9 cellular contexts compared by ENCODE assay signal in the genomic region with DNA sequence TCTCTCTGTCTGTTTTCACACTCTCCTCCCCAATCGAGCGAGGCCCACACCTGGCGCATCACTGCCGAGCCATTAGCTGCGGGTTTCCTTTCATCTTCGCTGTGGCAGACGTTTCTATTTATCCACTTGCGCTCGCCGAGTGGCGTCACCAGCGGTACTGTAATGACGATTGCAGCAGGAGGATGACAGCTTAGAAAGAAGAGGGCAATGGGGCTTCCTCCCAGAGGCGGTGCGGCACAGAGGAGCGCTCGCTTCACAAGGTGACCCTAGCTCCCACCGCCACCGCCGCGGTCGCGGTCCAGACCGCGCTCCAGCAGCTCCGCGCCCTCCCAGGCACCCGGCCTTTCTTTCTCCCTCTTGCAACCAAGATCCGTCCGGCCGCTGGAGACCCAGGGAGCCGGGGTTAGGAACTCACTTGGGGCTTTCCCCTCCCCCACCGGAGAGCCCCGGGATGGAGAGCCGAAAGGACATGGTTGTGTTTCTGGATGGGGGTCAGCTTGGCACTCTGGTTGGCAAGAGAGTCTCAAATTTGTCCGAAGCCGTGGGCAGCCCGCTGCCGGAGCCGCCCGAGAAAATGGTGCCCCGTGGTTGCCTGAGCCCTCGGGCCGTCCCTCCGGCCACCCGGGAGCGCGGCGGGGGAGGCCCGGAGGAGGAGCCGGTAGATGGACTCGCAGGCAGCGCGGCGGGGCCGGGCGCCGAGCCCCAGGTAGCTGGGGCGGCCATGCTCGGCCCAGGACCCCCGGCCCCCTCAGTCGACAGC. TPM values are rescaled to one million over a fixed set of nuclear protein-coding genes. Genes with fewer than 3 reads are reported as not detected.
DNase-seq lines count a peak whose midpoint lies in the region; ATAC-seq lines count a peak whose summit lies in the region.
"Had no signal": no experiment of that assay in that cellular context is flagged by ENCODE, and none has a peak within 500 bp of the region (broad histone marks: within the 10 kb centered on the region; RNA-seq: fewer than 3 reads in every experiment).

EVX1 (plus strand) TSS at position 223 of the 760 bp plus-strand sequence; CDS start at position 452, 229 bp downstream.

- H3K27ac ChIP-seq in ectodermal cell (ENCODE audit: insufficient read depth, low read depth, low read length, poor library complexity, severe bottlenecking) = no peak within 1 kb of the TSS
- H3K27ac ChIP-seq in skeletal muscle tissue (ENCODE audit: low read depth, low read length) = no peak within 1 kb of the TSS

- DNase-seq in DMS 273 (lab: John Stamatoyannopoulos, UW; ENCODE audit: unreplicated experiment) = peak; percentile 63
- no peak for DNase-seq in DMS 273 treated with DMSO at 0.1 percent for 48 hours (lab: John Stamatoyannopoulos, UW)
- peak; percentile 91 for DNase-seq in NCI-H69 (lab: John Stamatoyannopoulos, UW)
- DNase-seq in kidney glomerular epithelial cell (lab: John Stamatoyannopoulos, UW) = no peak

- no peaks in the 10 kb centered on the region for H3K36me3 ChIP-seq in ectodermal cell (ENCODE audit: control insufficient read depth, insufficient read depth, low read length)
- no peaks in the 10 kb centered on the region for H3K36me3 ChIP-seq in skeletal muscle tissue (ENCODE audit: control insufficient read depth in 3 of 3, insufficient read depth in 3 of 3, low read length in 3 of 3)

- H3K9me3 ChIP-seq in ectodermal cell (ENCODE audit: control insufficient read depth, low read length) (no peaks in the 10 kb centered on the region), skeletal muscle tissue (ENCODE audit: control insufficient read depth in 3 of 3, low read length in 3 of 3) (no peaks in the 10 kb centered on the region)

- peak within 1 kb of the TSS; percentile 18 for H3K4me3 ChIP-seq in ectodermal cell (ENCODE audit: insufficient read depth, low read depth, low read length)
- peak within 1 kb of the TSS; percentile 23 to 59 (median 54) for H3K4me3 ChIP-seq in skeletal muscle tissue (ENCODE audit: low read length in 3 of 3)

- no peak within 1 kb of the TSS for H3K9ac ChIP-seq in skeletal muscle tissue (ENCODE audit: low read depth in 1 of 3, low read length in 3 of 3)

- peaks cover 100% of the 10 kb centered on the region for H3K27me3 ChIP-seq in ectodermal cell (ENCODE audit: control insufficient read depth, insufficient read depth, low read length, poor library complexity, severe bottlenecking)
- H3K27me3 ChIP-seq in skeletal muscle tissue (ENCODE audit: control insufficient read depth in 3 of 3, insufficient read depth in 3 of 3, low read length in 3 of 3) = peaks cover 94 to 96% (median 96%) of the 10 kb centered on the region in 3 donors

- H3K4me1 ChIP-seq in ectodermal cell (ENCODE audit: control insufficient read depth, insufficient read depth, low read length) = peaks cover 51% of the 10 kb centered on the region
- peaks cover 11 to 33% (median 21%) of the 10 kb centered on the region in 3 donors for H3K4me1 ChIP-seq in skeletal muscle tissue (ENCODE audit: control insufficient read depth in 3 of 3, insufficient read depth in 3 of 3, low read length in 3 of 3)

- no peak for ATAC-seq in HG02852 (IDR thresholded peaks at IDR 0.05; ENCODE audit: unreplicated experiment)
- ATAC-seq in HG03521 (IDR thresholded peaks at IDR 0.05; ENCODE audit: unreplicated experiment) = no peak

- WGBS in ectodermal cell, 2 experiments = 0 to 1% methylated on average over 62 of the region's 62 CpGs

RNA-seq across cellular contexts. Expression of gene EVX1, which starts in this region (rescaled TPM):
- 0.30 TPM for polyA plus RNA-seq in ectodermal cell (2013, experiment 1 of 4)
- polyA plus RNA-seq in ectodermal cell (2013, experiment 2 of 4) = 0.41 TPM
- 0.21 TPM for polyA plus RNA-seq in ectodermal cell (2013, experiment 3 of 4)
- polyA plus RNA-seq in ectodermal cell (2013, experiment 4 of 4) = 0.36 TPM
- total RNA-seq in skeletal muscle tissue = not detected
- total RNA-seq: lung microvascular endothelial cell had no signal

Comparison
In these comparisons a context has a peak if more than half of its experiments do, and no peak if none do; other contexts are left out.
1. DNase-seq: peak in DMS 273 (single experiment) and NCI-H69 (single experiment); none in DMS 273 treated with DMSO at 0.1 percent for 48 hours (single experiment) and kidney glomerular epithelial cell (single experiment).